8 cellular contexts compared by ENCODE assay signal in genomic region chr11:19117760-19118097, GRCh38. TPM values are rescaled to one million over a fixed set of nuclear protein-coding genes. Genes with fewer than 3 reads are reported as not detected.
A peak's percentile ranks its signal among the peaks of the same experiment; 100 is the strongest.
DNase-seq lines count a peak whose midpoint lies in the region; ATAC-seq and TF ChIP-seq lines count a peak whose summit lies in the region.

No MANE protein-coding gene starts in this region.

- H3K4me1 Mint-ChIP-seq in brain = peaks cover 52% of the 10 kb centered on the region

- peak overlapping the region; percentile 93 to 97 (median 94) for H3K4me3 Mint-ChIP-seq in brain

- H3K9me3 ChIP-seq in heart left ventricle (no peaks in the 10 kb centered on the region), lung (ENCODE audit: control insufficient read depth in 2 of 2, insufficient read depth in 1 of 2, low read length in 1 of 2) (peaks cover 0 to 2% of the 10 kb centered on the region in 2 donors), upper lobe of left lung (no peaks in the 10 kb centered on the region)

- ATAC-seq in heart left ventricle = no peak
- no peak for ATAC-seq in left ventricle myocardium superior
- no peak for ATAC-seq in lung (ENCODE audit: insufficient read depth, low FRiP score)
- ATAC-seq in upper lobe of left lung (ENCODE audit: low FRiP score in 2 of 2) = no peak
- ATAC-seq in HG03469 (IDR thresholded peaks at IDR 0.05; ENCODE audit: unreplicated experiment) = no peak
- no peak for ATAC-seq in GM19463 (IDR thresholded peaks at IDR 0.05; ENCODE audit: unreplicated experiment)

- peaks cover 0 to 20% (median 6%) of the 10 kb centered on the region in 12 donors for H3K4me1 ChIP-seq in heart left ventricle
- no peaks in the 10 kb centered on the region for H3K4me1 ChIP-seq in lung (ENCODE audit: control insufficient read depth in 2 of 2, insufficient read depth in 2 of 2, low read length in 2 of 2)
- peaks cover 6 to 26% (median 7%) of the 10 kb centered on the region in 4 donors for H3K4me1 ChIP-seq in upper lobe of left lung

- TF ChIP-seq CTCF in heart left ventricle (IDR thresholded peaks at IDR 0.05) (no peak), brain (conservative IDR thresholded peaks at IDR 0.05) (no peak), lung (IDR thresholded peaks at IDR 0.05; ENCODE audit: control extremely low read depth, extremely low read depth) (no peak), upper lobe of left lung (IDR thresholded peaks at IDR 0.05) (no peak)

- H3K27me3 Mint-ChIP-seq in brain = peaks cover 19% of the 10 kb centered on the region

- H3K4me3 ChIP-seq in heart left ventricle = peak overlapping the region; percentile 64 to 94 (median 80)
- peak overlapping the region; percentile 84 for H3K4me3 ChIP-seq in lung
- H3K4me3 ChIP-seq in upper lobe of left lung = peak overlapping the region; percentile 40 to 97 (median 73)

- TF ChIP-seq EP300 in upper lobe of left lung (IDR thresholded peaks at IDR 0.05) = no peak

- peak overlapping the region in 2 of 12 donors; percentile 52 to 62 for H3K27ac ChIP-seq in heart left ventricle
- H3K27ac ChIP-seq in lung (ENCODE audit: low read depth in 1 of 2, low read length in 1 of 2) = no peak overlapping the region
- H3K27ac ChIP-seq in upper lobe of left lung = peak overlapping the region in 3 of 4 donors; percentile 28 to 86 (median 82)

- TF ChIP-seq POLR2A in heart left ventricle (IDR thresholded peaks at IDR 0.05) = no peak
- TF ChIP-seq POLR2A in upper lobe of left lung (IDR thresholded peaks at IDR 0.05) = no peak

- intact Hi-C loops in heart left ventricle (cut with DNase I) (loop anchor here in 1 of 10 donors (10.0 kb wide), 1 partner anchor 127 kb away; the partner anchor contains the start of gene E2F8), left ventricle myocardium superior (cut with micrococcal nuclease) (no loop called here)

- peaks cover 0 to 6% (median 0%) of the 10 kb centered on the region in 5 experiments for H3K9me3 Mint-ChIP-seq in brain

- H3K27ac Mint-ChIP-seq in brain = peak overlapping the region; percentile 27 to 81 (median 42)

- 14 to 24% (median 18%) methylated on average over 7 of the region's 7 CpGs for WGBS in heart left ventricle, 4 donors
- 25 to 36% methylated on average over 7 of the region's 7 CpGs for WGBS in lung, 2 donors
- 22 to 30% methylated on average over 7 of the region's 7 CpGs for WGBS in upper lobe of left lung, 2 donors

- DNase-seq in heart left ventricle (no peak), left ventricle myocardium superior (no peak), lung (ENCODE audit: low spot score) (no peak), upper lobe of left lung (no peak)
- no peak for DNase-seq in stimulated activated CD4-positive, alpha-beta T cell treated with anti-CD3 and anti-CD28 coated beads, Interleukin-12 subunit alpha, Interleukin-12 subunit beta, amount 100 ng/mL, for 4 hours

- H3K27me3 ChIP-seq in heart left ventricle = no peaks in the 10 kb centered on the region
- H3K27me3 ChIP-seq in lung (ENCODE audit: control insufficient read depth, insufficient read depth) = no peaks in the 10 kb centered on the region
- no peaks in the 10 kb centered on the region for H3K27me3 ChIP-seq in upper lobe of left lung

- no peaks in the 10 kb centered on the region for H3K36me3 ChIP-seq in heart left ventricle
- no peaks in the 10 kb centered on the region for H3K36me3 ChIP-seq in lung (ENCODE audit: control insufficient read depth in 2 of 2, insufficient read depth in 2 of 2, low read length in 2 of 2)
- no peaks in the 10 kb centered on the region for H3K36me3 ChIP-seq in upper lobe of left lung

- H3K36me3 Mint-ChIP-seq in brain = peaks cover 11% of the 10 kb centered on the region

RNA-seq across cellular contexts. Expression of gene ZDHHC13, which starts 0.8 kb away (rescaled TPM):
- total RNA-seq in heart left ventricle (10 to 100 TPM in 3 of 9 donors, 1 to 10 TPM in 6; 6.0 to 12.7 (median 8.9) TPM), left ventricle myocardium superior (5.9 TPM), lung (10 to 100 TPM; 13.5 to 20.0 TPM), upper lobe of left lung (10 to 100 TPM in 4 of 6 donors, 1 to 10 TPM in 2; 6.3 to 28.6 (median 11.1) TPM)
- polyA plus RNA-seq in heart left ventricle (10 to 100 TPM in 1 of 2 donors, 1 to 10 TPM in 1; 4.0 to 13.0 TPM), brain (ENCODE audit: insufficient read depth, low read depth, low replicate concordance) (14.9 TPM), lung (10 to 100 TPM; 10.6 to 11.3 TPM)

RNA-seq across cellular contexts. Expression of gene MRGPRX2, which starts 57.2 kb away (rescaled TPM):
- total RNA-seq in heart left ventricle (under 1 TPM in 1 of 9 donors, not detected in 8; 0.13 TPM), left ventricle myocardium superior (not detected), lung (not detected), upper lobe of left lung (under 1 TPM in 1 of 6 donors, not detected in 5; 0.14 TPM)
- polyA plus RNA-seq in heart left ventricle (not detected), brain (ENCODE audit: insufficient read depth, low read depth, low replicate concordance) (not detected), lung (not detected)

Comparison
In these comparisons a context has a peak if more than half of its experiments do, and no peak if none do; other contexts are left out.
1. H3K27ac ChIP-seq: peak in upper lobe of left lung (3 of 4); none in lung (0 of 2).
2. Peak in every context shown above with its lines, with median percentiles within 50 percentile points of each other: H3K4me3 ChIP-seq.